Comparison of ENCODE assay signal across 24 cellular contexts in genomic region chr1:231930257-231930947, GRCh38.
DNase-seq lines count a peak whose midpoint lies in the region; ATAC-seq, FAIRE-seq and TF ChIP-seq lines count a peak whose summit lies in the region.
"Had no signal": no experiment of that assay in that cellular context is flagged by ENCODE, and none has a peak within 500 bp of the region (broad histone marks: within the 10 kb centered on the region; RNA-seq: fewer than 3 reads in every experiment).

No MANE protein-coding gene starts in this region.

- H3K4me1 Mint-ChIP-seq in natural killer cell, result peaks cover 8 to 9% of the 10 kb centered on the region in 2 donors
- H3K4me1 Mint-ChIP-seq in natural killer cell treated with Interleukin-12 subunit alpha and Interleukin-12 subunit beta and Interleukin-15 and Interleukin-18, amount 100 ng/mL, for 72 hours (ENCODE audit: low read depth in 2 of 2), result peaks cover 0 to 2% of the 10 kb centered on the region in 2 donors
- peaks cover 26 to 33% (median 31%) of the 10 kb centered on the region in 3 donors for H3K4me1 Mint-ChIP-seq in T-cell
- peaks cover 35% of the 10 kb centered on the region for H3K4me1 Mint-ChIP-seq in stimulated activated effector memory CD8-positive, alpha-beta T cell treated with anti-CD3 and anti-CD28 coated beads, Interleukin-12 subunit alpha, Interleukin-12 subunit beta, amount 100 ng/mL, for 72 hours
- H3K4me1 Mint-ChIP-seq: B cell had no signal

- H3K27ac ChIP-seq in keratinocyte (ENCODE audit: control insufficient read depth, insufficient read depth, low read length), result peak overlapping the region; percentile 70
- H3K27ac ChIP-seq in psoas muscle, result no peak overlapping the region
- H3K27ac ChIP-seq: gastrocnemius medialis, GM23248, pancreas had no signal

- WGBS in psoas muscle, 3 donors, result 76 to 88% (median 79%) methylated on average over 7 of the region's 7 CpGs

- TF ChIP-seq CTCF in natural killer cell (IDR thresholded peaks at IDR 0.05) (no peak), keratinocyte (optimal IDR thresholded peaks at IDR 0.05 in 1 of 3, IDR thresholded peaks at IDR 0.05 in 1 of 3, conservative IDR thresholded peaks at IDR 0.05 in 1 of 3; ENCODE audit: extremely low read depth in 1 of 3, insufficient read depth in 2 of 3, low read length in 3 of 3) (no peak), psoas muscle (IDR thresholded peaks at IDR 0.05) (no peak)

- H3K79me2 ChIP-seq in keratinocyte (ENCODE audit: control insufficient read depth, insufficient read depth, low read length), result no peaks in the 10 kb centered on the region

- peak overlapping the region; percentile 54 for H3K9ac ChIP-seq in keratinocyte (ENCODE audit: control insufficient read depth, extremely low read depth, insufficient read depth, low read length)
- H3K9ac ChIP-seq: GM23248 had no signal

- H3K4me3 Mint-ChIP-seq in natural killer cell, result peak overlapping the region; percentile 4
- no peak overlapping the region for H3K4me3 Mint-ChIP-seq in natural killer cell treated with Interleukin-12 subunit alpha and Interleukin-12 subunit beta and Interleukin-15 and Interleukin-18, amount 100 ng/mL, for 72 hours
- H3K4me3 Mint-ChIP-seq in T-cell, result peak overlapping the region in 2 of 3 donors; percentile 40 to 44
- H3K4me3 Mint-ChIP-seq in stimulated activated effector memory CD8-positive, alpha-beta T cell treated with anti-CD3 and anti-CD28 coated beads, Interleukin-12 subunit alpha, Interleukin-12 subunit beta, amount 100 ng/mL, for 72 hours, result peak overlapping the region; percentile 7
- H3K4me3 Mint-ChIP-seq: B cell; dendritic cell treated with granulocyte-macrophage colony-stimulating factor and Interleukin-4, amounts not matched to agents 40 ng/mL and 50 ng/mL, for 4 days had no signal

- H3K4me2 ChIP-seq in keratinocyte (ENCODE audit: control insufficient read depth, extremely low read depth, insufficient read depth, low read depth, low read length), result peak overlapping the region; percentile 25

- no peak overlapping the region for H2AFZ ChIP-seq in keratinocyte (ENCODE audit: control insufficient read depth, low read length)
- H2AFZ ChIP-seq: GM23248 had no signal

- H3K36me3 Mint-ChIP-seq in natural killer cell (no peaks in the 10 kb centered on the region), T-cell (peaks cover 10% of the 10 kb centered on the region)
- no peaks in the 10 kb centered on the region for H3K36me3 Mint-ChIP-seq in natural killer cell treated with Interleukin-12 subunit alpha and Interleukin-12 subunit beta and Interleukin-15 and Interleukin-18, amount 100 ng/mL, for 72 hours
- no peaks in the 10 kb centered on the region for H3K36me3 Mint-ChIP-seq in stimulated activated effector memory CD8-positive, alpha-beta T cell treated with anti-CD3 and anti-CD28 coated beads, Interleukin-12 subunit alpha, Interleukin-12 subunit beta, amount 100 ng/mL, for 72 hours

- POLR2A ChIA-PET in T-cell (lab: Charles Lee), result no interaction called here

- H3K9me3 Mint-ChIP-seq in natural killer cell (no peaks in the 10 kb centered on the region), T-cell (no peaks in the 10 kb centered on the region)
- no peaks in the 10 kb centered on the region for H3K9me3 Mint-ChIP-seq in natural killer cell treated with Interleukin-12 subunit alpha and Interleukin-12 subunit beta and Interleukin-15 and Interleukin-18, amount 100 ng/mL, for 72 hours
- H3K9me3 Mint-ChIP-seq in stimulated activated effector memory CD8-positive, alpha-beta T cell treated with anti-CD3 and anti-CD28 coated beads, Interleukin-12 subunit alpha, Interleukin-12 subunit beta, amount 100 ng/mL, for 72 hours, result no peaks in the 10 kb centered on the region
- H3K9me3 Mint-ChIP-seq: dendritic cell treated with granulocyte-macrophage colony-stimulating factor and Interleukin-4, amounts not matched to agents 40 ng/mL and 50 ng/mL, for 4 days had no signal

- H3K9me1 ChIP-seq in keratinocyte (ENCODE audit: control insufficient read depth, extremely low read depth, insufficient read depth, low read length), result no peaks in the 10 kb centered on the region

- no peaks in the 10 kb centered on the region for H4K20me1 ChIP-seq in keratinocyte (ENCODE audit: control insufficient read depth, extremely low read depth, insufficient read depth, low read length)

- ATAC-seq in natural killer cell, result no peak
- no peak for ATAC-seq in natural killer cell treated with Interleukin-12 subunit alpha and Interleukin-12 subunit beta and Interleukin-15 and Interleukin-18, amount 100 ng/mL, for 72 hours
- peak in 1 of 4 experiments; percentile 43 for ATAC-seq in T-cell (replicated peaks in 1 of 4)
- no peak for ATAC-seq in stimulated activated effector memory CD8-positive, alpha-beta T cell treated with anti-CD3 and anti-CD28 coated beads, Interleukin-12 subunit alpha, Interleukin-12 subunit beta, amount 100 ng/mL, for 72 hours
- no peak for ATAC-seq in GM18498 (IDR thresholded peaks at IDR 0.05; ENCODE audit: unreplicated experiment)
- ATAC-seq in psoas muscle, result no peak
- ATAC-seq: gastrocnemius medialis, pancreas had no signal

- no peaks in the 10 kb centered on the region for H3K27me3 Mint-ChIP-seq in natural killer cell (ENCODE audit: low read depth in 2 of 2)
- H3K27me3 Mint-ChIP-seq in natural killer cell treated with Interleukin-12 subunit alpha and Interleukin-12 subunit beta and Interleukin-15 and Interleukin-18, amount 100 ng/mL, for 72 hours, result no peaks in the 10 kb centered on the region
- H3K27me3 Mint-ChIP-seq in T-cell, result no peaks in the 10 kb centered on the region
- H3K27me3 Mint-ChIP-seq: B cell; dendritic cell treated with granulocyte-macrophage colony-stimulating factor and Interleukin-4, amounts not matched to agents 40 ng/mL and 50 ng/mL, for 4 days had no signal

- intact Hi-C loops in natural killer cell (cut with micrococcal nuclease) (loop anchor here (5.0 kb wide), 1 partner anchor 63 kb away; no protein-coding TSS in a partner anchor), psoas muscle (cut with DNase I) (no loop called here)

- CTCF ChIA-PET in T-cell (lab: Charles Lee), result no interaction called here

- H3K9me3 ChIP-seq in keratinocyte (ENCODE audit: control insufficient read depth, low read depth, low read length), result peaks cover 8% of the 10 kb centered on the region
- H3K9me3 ChIP-seq in psoas muscle, result no peaks in the 10 kb centered on the region
- H3K9me3 ChIP-seq: pancreas had no signal

- no peak for DNase-seq in natural killer cell
- DNase-seq in natural killer cell treated with Interleukin-12 subunit alpha and Interleukin-12 subunit beta and Interleukin-15 and Interleukin-18, amount 100 ng/mL, for 72 hours (ENCODE audit: low spot score), result no peak
- DNase-seq in T-cell, result no peak
- no peak for DNase-seq in keratinocyte (ENCODE audit: low read depth, low spot score)
- DNase-seq in stimulated activated effector memory CD8-positive, alpha-beta T cell treated with anti-CD3 and anti-CD28 coated beads, Interleukin-12 subunit alpha, Interleukin-12 subunit beta, amount 100 ng/mL, for 72 hours (ENCODE audit: low spot score in 2 of 2), result no peak
- no peak for DNase-seq in HTR-8/SVneo (ENCODE audit: insufficient read length, low spot score)
- DNase-seq in psoas muscle, result no peak
- DNase-seq: activated CD4-positive, CD25-positive, alpha-beta regulatory T cell treated with anti-CD3 and anti-CD28 coated beads, Interleukin-2, amount 50 U/mL, for 72 hours; activated naive CD4-positive, alpha-beta T cell treated with anti-CD3 and anti-CD28 coated beads, Interleukin-2, amount 50 U/mL, for 16 hours; activated T-cell treated with anti-CD3 and anti-CD28 coated beads, Interleukin-2, amount 50 U/mL, for 48 hours; gastrocnemius medialis; GM23248; Kasumi-1; NCI-H1048; NCI-H82; pancreas; small intestine; stimulated activated CD4-positive, alpha-beta T cell treated with anti-CD3 and anti-CD28 coated beads, Interleukin-4, amount 100 ng/mL, for 24 hours had no signal

- dilution Hi-C loops in keratinocyte (cut with MboI; ENCODE audit: extremely low pct_ligation_motif_present, low sequenced_read_pairs), result no loop called here

- H3K36me3 ChIP-seq in keratinocyte (ENCODE audit: control insufficient read depth in 2 of 2, extremely low read depth in 1 of 2, insufficient read depth in 2 of 2, low read length in 2 of 2), result no peaks in the 10 kb centered on the region
- H3K36me3 ChIP-seq in psoas muscle (ENCODE audit: insufficient read depth in 1 of 2, low read depth in 1 of 2), result no peaks in the 10 kb centered on the region
- H3K36me3 ChIP-seq: gastrocnemius medialis, pancreas had no signal

- H3K27ac Mint-ChIP-seq in natural killer cell (no peak overlapping the region), T-cell (peak overlapping the region; percentile 75 to 77)
- no peak overlapping the region for H3K27ac Mint-ChIP-seq in natural killer cell treated with Interleukin-12 subunit alpha and Interleukin-12 subunit beta and Interleukin-15 and Interleukin-18, amount 100 ng/mL, for 72 hours
- H3K27ac Mint-ChIP-seq in stimulated activated effector memory CD8-positive, alpha-beta T cell treated with anti-CD3 and anti-CD28 coated beads, Interleukin-12 subunit alpha, Interleukin-12 subunit beta, amount 100 ng/mL, for 72 hours, result peak overlapping the region; percentile 81
- H3K27ac Mint-ChIP-seq: B cell had no signal

- FAIRE-seq in keratinocyte (lab: Jason Lieb, UNC) (no peak), HTR-8/SVneo (lab: Jason Lieb, UNC) (no peak)
- FAIRE-seq: D721Med, G401.6, pancreas, RCC 7860, small intestine had no signal

- H3K4me3 ChIP-seq in keratinocyte (ENCODE audit: control insufficient read depth in 2 of 3, extremely low read depth in 1 of 3, insufficient read depth in 2 of 3, low read depth in 1 of 3, low read length in 3 of 3) (no peak overlapping the region), psoas muscle (no peak overlapping the region)
- H3K4me3 ChIP-seq: gastrocnemius medialis, GM23248, pancreas had no signal

- H3K4me1 ChIP-seq in keratinocyte (ENCODE audit: control insufficient read depth, extremely low read depth, insufficient read depth, low read length) (peaks cover 28% of the 10 kb centered on the region), psoas muscle (no peaks in the 10 kb centered on the region)

- no peaks in the 10 kb centered on the region for H3K27me3 ChIP-seq in keratinocyte (ENCODE audit: control insufficient read depth, extremely low read depth, insufficient read depth, low read length)
- H3K27me3 ChIP-seq in psoas muscle (ENCODE audit: insufficient read depth in 3 of 3, low read length in 2 of 3), result no peaks in the 10 kb centered on the region
- H3K27me3 ChIP-seq: gastrocnemius medialis had no signal

Comparison
In these comparisons a context has a peak if more than half of its experiments do, and no peak if none do; other contexts are left out.
1. H3K27ac Mint-ChIP-seq: peak in T-cell (2 of 2) and stimulated activated effector memory CD8-positive, alpha-beta T cell treated with anti-CD3 and anti-CD28 coated beads, Interleukin-12 subunit alpha, Interleukin-12 subunit beta, amount 100 ng/mL, for 72 hours (single experiment); none in natural killer cell (0 of 2) and natural killer cell treated with Interleukin-12 subunit alpha and Interleukin-12 subunit beta and Interleukin-15 and Interleukin-18, amount 100 ng/mL, for 72 hours (0 of 2).